ENCODE assay signal across 8 cellular contexts in the genomic region with DNA sequence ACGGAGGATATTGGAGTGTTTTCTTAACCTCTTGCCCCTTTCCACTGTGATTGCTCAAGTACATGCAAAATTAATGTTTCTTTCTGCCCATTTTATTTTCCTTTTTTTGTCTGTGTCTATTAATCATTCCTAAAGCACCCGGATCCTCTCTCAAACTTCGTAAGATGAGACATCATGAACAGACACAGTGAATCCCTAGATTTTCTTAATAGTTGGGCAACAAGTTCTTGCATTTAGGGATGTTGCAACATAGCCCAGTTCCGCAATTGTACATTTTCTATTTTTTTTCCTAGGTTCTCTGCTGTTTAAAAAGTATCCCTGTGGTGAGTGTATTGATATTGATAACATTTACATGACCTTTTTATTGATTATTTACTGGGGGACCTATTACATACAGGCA. TPM values are rescaled to one million over a fixed set of nuclear protein-coding genes. Genes with fewer than 3 reads are reported as not detected.
A peak's percentile ranks its signal among the peaks of the same experiment; 100 is the strongest.
DNase-seq lines count a peak whose midpoint lies in the region; ATAC-seq and TF ChIP-seq lines count a peak whose summit lies in the region.

No MANE protein-coding gene starts in this region.

- H3K27me3 ChIP-seq in BLaER1 (no peaks in the 10 kb centered on the region), KMS-11 (ENCODE audit: insufficient read depth, low read depth) (no peaks in the 10 kb centered on the region), mucosa of stomach (ENCODE audit: control insufficient read depth, insufficient read depth, low read length) (no peaks in the 10 kb centered on the region)

- H3K9ac ChIP-seq in BLaER1 (peak overlapping the region; percentile 87), KMS-11 (peak overlapping the region; percentile 88; the same call in 1 of the 2 replicates), mucosa of stomach (ENCODE audit: low read length) (peak overlapping the region; percentile 54)

- H3K4me2 ChIP-seq in BLaER1 (peak overlapping the region; percentile 95), KMS-11 (peak overlapping the region; percentile 66)

- TF ChIP-seq POLR2A in lower leg skin (IDR thresholded peaks at IDR 0.05), result no peak

- no peak for DNase-seq in activated naive CD8-positive, alpha-beta T cell treated with anti-CD3 and anti-CD28 coated beads, Interleukin-2, amount 10 ng/mL, durations not matched to agents 7 days and 5 days
- DNase-seq in ecto neural progenitor cell (ENCODE audit: low spot score) (no peak), lower leg skin (ENCODE audit: low spot score in 2 of 2) (no peak)

- no peak overlapping the region for H2AFZ ChIP-seq in KMS-11 (ENCODE audit: low read depth)

- no peaks in the 10 kb centered on the region for H3K9me3 Mint-ChIP-seq in activated naive CD8-positive, alpha-beta T cell treated with anti-CD3 and anti-CD28 coated beads, Interleukin-2, amount 10 ng/mL, durations not matched to agents 7 days and 5 days

- ATAC-seq in activated naive CD8-positive, alpha-beta T cell treated with anti-CD3 and anti-CD28 coated beads, Interleukin-2, amount 10 ng/mL, durations not matched to agents 7 days and 5 days (ENCODE audit: low read depth), result no peak
- ATAC-seq in GM19351 (IDR thresholded peaks at IDR 0.05; ENCODE audit: unreplicated experiment) (no peak), GM19395 (IDR thresholded peaks at IDR 0.05; ENCODE audit: unreplicated experiment) (no peak)

- 70 to 72% methylated on average over 4 of the region's 4 CpGs for WGBS in lower leg skin, 2 donors

- H4K20me1 ChIP-seq in BLaER1 (peaks cover 5% of the 10 kb centered on the region; the same call in 1 of the 2 replicates), KMS-11 (ENCODE audit: insufficient read depth) (no peaks in the 10 kb centered on the region)

- no peaks in the 10 kb centered on the region for H3K27me3 Mint-ChIP-seq in activated naive CD8-positive, alpha-beta T cell treated with anti-CD3 and anti-CD28 coated beads, Interleukin-2, amount 10 ng/mL, durations not matched to agents 7 days and 5 days

- H3K4me1 Mint-ChIP-seq in activated naive CD8-positive, alpha-beta T cell treated with anti-CD3 and anti-CD28 coated beads, Interleukin-2, amount 10 ng/mL, durations not matched to agents 7 days and 5 days, result peaks cover 54% of the 10 kb centered on the region

- peak overlapping the region; percentile 79 for H3K4me3 ChIP-seq in BLaER1
- no peak overlapping the region for H3K4me3 ChIP-seq in KMS-11 (IDR thresholded peaks at IDR 0.05; ENCODE audit: insufficient read depth, low read depth, low read length)
- H3K4me3 ChIP-seq in mucosa of stomach (ENCODE audit: low read length), result no peak overlapping the region
- no peak overlapping the region for H3K4me3 ChIP-seq in lower leg skin (ENCODE audit: low read depth, poor library complexity, severe bottlenecking)

- H3K79me2 ChIP-seq in KMS-11 (ENCODE audit: insufficient read depth, low read depth), result peaks cover 32% of the 10 kb centered on the region

- H3K4me3 Mint-ChIP-seq in activated naive CD8-positive, alpha-beta T cell treated with anti-CD3 and anti-CD28 coated beads, Interleukin-2, amount 10 ng/mL, durations not matched to agents 7 days and 5 days, result peak overlapping the region; percentile 92

- H3K4me1 ChIP-seq in BLaER1, result peaks cover 66% of the 10 kb centered on the region
- H3K4me1 ChIP-seq in KMS-11 (ENCODE audit: low read depth, poor library complexity, severe bottlenecking), result peaks cover 53% of the 10 kb centered on the region
- H3K4me1 ChIP-seq in mucosa of stomach (ENCODE audit: control insufficient read depth, insufficient read depth, low read length), result peaks cover 22% of the 10 kb centered on the region

- H3K9me3 ChIP-seq in BLaER1 (no peaks in the 10 kb centered on the region), mucosa of stomach (ENCODE audit: control insufficient read depth, low read length) (no peaks in the 10 kb centered on the region)

- H3K27ac ChIP-seq in BLaER1 (peak overlapping the region; percentile 88), KMS-11 (peak overlapping the region; percentile 89; the same call in 1 of the 2 replicates)

- H3K27ac Mint-ChIP-seq in activated naive CD8-positive, alpha-beta T cell treated with anti-CD3 and anti-CD28 coated beads, Interleukin-2, amount 10 ng/mL, durations not matched to agents 7 days and 5 days, result peak overlapping the region; percentile 93

- intact Hi-C loops in lower leg skin (cut with DNase I; ENCODE audit: low total_unique reads), result no loop called here

- POLR2A ChIA-PET in activated naive CD8-positive, alpha-beta T cell treated with anti-CD3 and anti-CD28 coated beads, Interleukin-2, amount 10 ng/mL, durations not matched to agents 7 days and 5 days (lab: Charles Lee), result interaction anchor here (0.9 to 6.4 kb wide), 5 partner anchors 9 to 568 kb away, joined by 4 to 49 read pairs (median 5); partner anchors contain the start of genes DTX4 and FAM111B

- TF ChIP-seq CTCF in KMS-11 (conservative IDR thresholded peaks at IDR 0.05; ENCODE audit: low read depth, low read length) (no peak), lower leg skin (IDR thresholded peaks at IDR 0.05) (no peak)

- peaks cover 37% of the 10 kb centered on the region for H3K36me3 Mint-ChIP-seq in activated naive CD8-positive, alpha-beta T cell treated with anti-CD3 and anti-CD28 coated beads, Interleukin-2, amount 10 ng/mL, durations not matched to agents 7 days and 5 days

- H3K36me3 ChIP-seq in BLaER1 (peaks cover 27% of the 10 kb centered on the region), KMS-11 (ENCODE audit: insufficient read depth) (no peaks in the 10 kb centered on the region), mucosa of stomach (ENCODE audit: control insufficient read depth, insufficient read depth, low read length) (no peaks in the 10 kb centered on the region)

RNA-seq across cellular contexts. Expression of gene FAM111A, which starts 2.9 kb away (rescaled TPM):
- 100 to 1,000 TPM; 147 to 153 TPM for total RNA-seq in activated naive CD8-positive, alpha-beta T cell treated with anti-CD3 and anti-CD28 coated beads, Interleukin-2, amount 10 ng/mL, durations not matched to agents 7 days and 5 days
- 10 to 100 TPM; 14.9 to 25.0 (median 20.9) TPM for total RNA-seq in lower leg skin

RNA-seq across cellular contexts. Expression of gene DTX4, which starts 26.4 kb away (rescaled TPM):
- total RNA-seq in activated naive CD8-positive, alpha-beta T cell treated with anti-CD3 and anti-CD28 coated beads, Interleukin-2, amount 10 ng/mL, durations not matched to agents 7 days and 5 days, result under 1 TPM; 0.47 to 0.94 TPM
- 1 to 10 TPM; 1.2 to 6.4 (median 3.4) TPM for total RNA-seq in lower leg skin

RNA-seq across cellular contexts. Expression of gene FAM111B, which starts 38.5 kb away (rescaled TPM):
- total RNA-seq in activated naive CD8-positive, alpha-beta T cell treated with anti-CD3 and anti-CD28 coated beads, Interleukin-2, amount 10 ng/mL, durations not matched to agents 7 days and 5 days, result 10 to 100 TPM; 43.8 to 45.1 TPM
- total RNA-seq in lower leg skin, result 1 to 10 TPM in 2 of 4 donors, under 1 TPM in 2; 0.19 to 2.2 (median 0.72) TPM

RNA-seq across cellular contexts. Expression of gene GLYATL1B, which starts 59.4 kb away (rescaled TPM):
- total RNA-seq in activated naive CD8-positive, alpha-beta T cell treated with anti-CD3 and anti-CD28 coated beads, Interleukin-2, amount 10 ng/mL, durations not matched to agents 7 days and 5 days, result not detected
- not detected for total RNA-seq in lower leg skin

Comparison
In these comparisons a context has a peak if more than half of its experiments do, and no peak if none do; other contexts are left out.
1. RNA of gene FAM111A, which starts 2.9 kb away (total RNA-seq): 147 to 153 TPM in activated naive CD8-positive, alpha-beta T cell treated with anti-CD3 and anti-CD28 coated beads, Interleukin-2, amount 10 ng/mL, durations not matched to agents 7 days and 5 days; 14.9 to 25.0 TPM in lower leg skin; every median in the first group is over 4 times any median in the second.
2. RNA of gene FAM111B, which starts 38.5 kb away (total RNA-seq): 43.8 to 45.1 TPM in activated naive CD8-positive, alpha-beta T cell treated with anti-CD3 and anti-CD28 coated beads, Interleukin-2, amount 10 ng/mL, durations not matched to agents 7 days and 5 days; 0.19 to 2.2 TPM in lower leg skin; every median in the first group is over 10 times any median in the second.
3. Peak in every context shown above with its lines, with median percentiles within 50 percentile points of each other: H3K9ac ChIP-seq.